In the genomic region with DNA sequence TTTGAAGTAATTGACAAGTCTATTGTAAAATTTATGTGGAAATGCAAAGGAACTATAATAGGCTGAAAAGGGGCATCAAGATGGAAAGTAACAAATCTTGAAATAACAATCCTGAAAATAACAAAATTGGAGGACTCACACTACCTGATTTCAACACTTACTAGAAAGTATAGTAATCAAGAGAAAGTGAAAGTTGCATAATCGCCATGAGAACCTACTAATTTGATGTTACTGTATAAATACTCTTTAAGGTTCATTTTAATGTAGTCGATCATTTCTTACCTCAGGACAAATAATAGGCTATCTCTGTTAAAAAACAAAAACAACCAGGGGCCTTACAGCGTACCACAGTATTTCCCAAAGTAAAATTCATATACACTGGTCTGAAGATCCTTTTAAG, we compare ENCODE assay signal across 32 cellular contexts.
"Had no signal": no experiment of that assay in that cellular context is flagged by ENCODE, and none has a peak within 500 bp of the region (broad histone marks: within the 10 kb centered on the region; RNA-seq: fewer than 3 reads in every experiment).

No MANE protein-coding gene starts in this region.

- H3K9ac ChIP-seq: neural progenitor cell, parathyroid adenoma had no signal

- H3K4me2 ChIP-seq: hepatocyte, neural progenitor cell, smooth muscle cell had no signal

- H3K4me3 Mint-ChIP-seq: dendritic cell treated with granulocyte-macrophage colony-stimulating factor and Interleukin-4, amounts not matched to agents 40 ng/mL and 50 ng/mL, for 4 days; endodermal cell; mesothelial cell of epicardium; naive B cell; natural killer cell treated with Interleukin-12 subunit alpha and Interleukin-12 subunit beta and Interleukin-15 and Interleukin-18, amount 100 ng/mL, for 72 hours; neural progenitor cell; stimulated activated naive CD8-positive, alpha-beta T cell treated with anti-CD3 and anti-CD28 coated beads, Interleukin-15, amount 100 ng/mL, for 72 hours had no signal

- H3K4me3 ChIP-seq: gastroesophageal sphincter, heart left ventricle, hepatocyte, lung, mucosa of descending colon, neural progenitor cell, smooth muscle cell, suprapubic skin, transverse colon, upper lobe of right lung, uterus had no signal

- H3K9me3 ChIP-seq: suprapubic skin, upper lobe of right lung, uterus had no signal

- DNase-seq: effector CD8-positive, alpha-beta T cell; endodermal cell; foreskin keratinocyte; heart left ventricle; kidney; mesenchymal stem cell; mucosa of descending colon; naive B cell; stimulated activated CD4-positive, alpha-beta T cell treated with anti-CD3 and anti-CD28 coated beads, Interleukin-12 subunit alpha, Interleukin-12 subunit beta, amount 100 ng/mL, for 4 hours; stimulated activated CD4-positive, alpha-beta T cell treated with anti-CD3 and anti-CD28 coated beads, Interleukin-1b, Interleukin-23, amount 100 ng/mL, for 48 hours; stimulated activated CD4-positive, alpha-beta T cell treated with anti-CD3 and anti-CD28 coated beads, Interleukin-4, amount 100 ng/mL, for 1 hour; stimulated activated CD8-positive, alpha-beta memory T cell treated with anti-CD3 and anti-CD28 coated beads, Interleukin-4, amount 100 ng/mL, for 48 hours; stimulated activated naive CD4-positive, alpha-beta T cell; stimulated activated naive CD8-positive, alpha-beta T cell treated with anti-CD3 and anti-CD28 coated beads, Interleukin-15, amount 100 ng/mL, for 72 hours; transverse colon; upper lobe of right lung; uterus had no signal

- H3K36me3 ChIP-seq: gastroesophageal sphincter, heart left ventricle, neural progenitor cell, suprapubic skin, transverse colon, upper lobe of right lung, uterus had no signal

- H3K27ac Mint-ChIP-seq: dendritic cell treated with granulocyte-macrophage colony-stimulating factor and Interleukin-4, amounts not matched to agents 40 ng/mL and 50 ng/mL, for 4 days; endodermal cell; mesothelial cell of epicardium; natural killer cell treated with Interleukin-12 subunit alpha and Interleukin-12 subunit beta and Interleukin-15 and Interleukin-18, amount 100 ng/mL, for 72 hours; neural progenitor cell; progenitor cell of endocrine pancreas; stimulated activated naive CD8-positive, alpha-beta T cell treated with anti-CD3 and anti-CD28 coated beads, Interleukin-15, amount 100 ng/mL, for 72 hours had no signal

- H3K27me3 ChIP-seq: foreskin keratinocyte, gastroesophageal sphincter, heart left ventricle, hepatocyte, neural progenitor cell, suprapubic skin, transverse colon, upper lobe of right lung, uterus had no signal

- H3K4me1 ChIP-seq: foreskin keratinocyte, parathyroid adenoma, transverse colon, upper lobe of right lung, uterus had no signal

- ATAC-seq: esophagus mucosa; foreskin keratinocyte; gastroesophageal sphincter; heart left ventricle; left lobe of liver; mucosa of descending colon; natural killer cell treated with Interleukin-12 subunit alpha and Interleukin-12 subunit beta and Interleukin-15 and Interleukin-18, amount 100 ng/mL, for 72 hours; sciatic nerve; stimulated activated naive CD8-positive, alpha-beta T cell treated with anti-CD3 and anti-CD28 coated beads, Interleukin-15, amount 100 ng/mL, for 72 hours; upper lobe of right lung had no signal

- H2AFZ ChIP-seq: hepatocyte, neural progenitor cell, parathyroid adenoma had no signal

- H3K4me1 Mint-ChIP-seq: endodermal cell; stimulated activated naive CD8-positive, alpha-beta T cell treated with anti-CD3 and anti-CD28 coated beads, Interleukin-15, amount 100 ng/mL, for 72 hours had no signal

- H3K27ac ChIP-seq: epithelial cell of prostate, foreskin keratinocyte, gastroesophageal sphincter, heart left ventricle, hepatocyte, neural progenitor cell, parathyroid adenoma, suprapubic skin, transverse colon, upper lobe of right lung, uterus had no signal

- H3K27me3 Mint-ChIP-seq: dendritic cell treated with granulocyte-macrophage colony-stimulating factor and Interleukin-4, amounts not matched to agents 40 ng/mL and 50 ng/mL, for 4 days; naive B cell; progenitor cell of endocrine pancreas; stimulated activated naive CD8-positive, alpha-beta T cell treated with anti-CD3 and anti-CD28 coated beads, Interleukin-15, amount 100 ng/mL, for 72 hours had no signal
